12 cellular contexts compared by ENCODE assay signal in genomic region chr19:2540251-2540645, GRCh38.
A peak's percentile ranks its signal among the peaks of the same experiment; 100 is the strongest.
DNase-seq lines count a peak whose midpoint lies in the region; ATAC-seq, FAIRE-seq and TF ChIP-seq lines count a peak whose summit lies in the region.
"Had no signal": no experiment of that assay in that cellular context is flagged by ENCODE, and none has a peak within 500 bp of the region (broad histone marks: within the 10 kb centered on the region; RNA-seq: fewer than 3 reads in every experiment).

No MANE protein-coding gene starts in this region.

- H3K27ac ChIP-seq in astrocyte (ENCODE audit: low read depth, low read length) (peak overlapping the region; percentile 95), kidney (ENCODE audit: low read depth in 2 of 2, low read length in 2 of 2) (peak overlapping the region; percentile 76 to 92)

- DNase-seq in astrocyte (ENCODE audit: low read depth), result no peak
- no peak for DNase-seq in kidney
- DNase-seq in NCI-H748 treated with DMSO at 0.1 percent for 48 hours (lab: John Stamatoyannopoulos, UW), result no peak
- no peak for DNase-seq in ecto neural progenitor cell (ENCODE audit: low spot score)
- DNase-seq: activated CD4-positive, alpha-beta memory T cell treated with anti-CD3 and anti-CD28 coated beads, Interleukin-2, amount 10 ng/mL, durations not matched to agents 7 days and 5 days; NCI-H1436; stimulated activated CD4-positive, alpha-beta T cell treated with anti-CD3 and anti-CD28 coated beads, Interleukin-4, amount 100 ng/mL, for 4 hours had no signal

- no peaks in the 10 kb centered on the region for H4K20me1 ChIP-seq in astrocyte (ENCODE audit: insufficient read depth, low read length)

- H3K27ac Mint-ChIP-seq in astrocyte (ENCODE audit: unreplicated experiment), result peak overlapping the region; percentile 98
- H3K27ac Mint-ChIP-seq: activated CD4-positive, alpha-beta memory T cell treated with anti-CD3 and anti-CD28 coated beads, Interleukin-2, amount 10 ng/mL, durations not matched to agents 7 days and 5 days had no signal

- FAIRE-seq in astrocyte (lab: Jason Lieb, UNC) (no peak), kidney (lab: Jason Lieb, UNC) (no peak)
- FAIRE-seq: H54 had no signal

- no peaks in the 10 kb centered on the region for H3K27me3 Mint-ChIP-seq in astrocyte (ENCODE audit: low read depth, unreplicated experiment)
- H3K27me3 Mint-ChIP-seq: activated CD4-positive, alpha-beta memory T cell treated with anti-CD3 and anti-CD28 coated beads, Interleukin-2, amount 10 ng/mL, durations not matched to agents 7 days and 5 days had no signal

- no peak overlapping the region for H3K4me3 Mint-ChIP-seq in astrocyte (ENCODE audit: unreplicated experiment)
- H3K4me3 Mint-ChIP-seq: activated CD4-positive, alpha-beta memory T cell treated with anti-CD3 and anti-CD28 coated beads, Interleukin-2, amount 10 ng/mL, durations not matched to agents 7 days and 5 days had no signal

- ATAC-seq in GM18502 (IDR thresholded peaks at IDR 0.05; ENCODE audit: poor library complexity, unreplicated experiment) (no peak), GM18498 (IDR thresholded peaks at IDR 0.05; ENCODE audit: unreplicated experiment) (no peak)

- H3K9ac ChIP-seq in ES-I3 (ENCODE audit: low read depth, low read length), result peak overlapping the region; percentile 2; the same call in 1 of the 2 replicates
- H3K9ac ChIP-seq in astrocyte (ENCODE audit: low read length), result peak overlapping the region; percentile 75
- H3K9ac ChIP-seq in kidney (ENCODE audit: low read length in 2 of 2), result peak overlapping the region; percentile 31 to 69
- H3K9ac ChIP-seq in skeletal muscle satellite cell (ENCODE audit: low read depth, low read length), result peak overlapping the region; percentile 92

- intact Hi-C loops in kidney (cut with DNase I), result no loop called here

- H3K79me2 ChIP-seq in astrocyte (ENCODE audit: insufficient read depth, low read length), result no peaks in the 10 kb centered on the region

- H3K4me1 ChIP-seq in ES-I3 (ENCODE audit: insufficient read depth, low read length) (peaks cover 10% of the 10 kb centered on the region), astrocyte (ENCODE audit: insufficient read depth, low read length) (peaks cover 51% of the 10 kb centered on the region), kidney (ENCODE audit: control insufficient read depth in 1 of 2, insufficient read depth in 1 of 2, low read depth in 1 of 2, low read length in 2 of 2) (peaks cover 16 to 24% of the 10 kb centered on the region in 2 donors), skeletal muscle satellite cell (ENCODE audit: control insufficient read depth, insufficient read depth, low read length) (peaks cover 55% of the 10 kb centered on the region)

- H3K4me2 ChIP-seq in astrocyte (ENCODE audit: low read length), result peak overlapping the region; percentile 76
- peak overlapping the region; percentile 64 for H3K4me2 ChIP-seq in skeletal muscle satellite cell (ENCODE audit: low read length)

- H3K9me3 Mint-ChIP-seq in astrocyte (ENCODE audit: unreplicated experiment), result peaks cover 5% of the 10 kb centered on the region
- H3K9me3 Mint-ChIP-seq: activated CD4-positive, alpha-beta memory T cell treated with anti-CD3 and anti-CD28 coated beads, Interleukin-2, amount 10 ng/mL, durations not matched to agents 7 days and 5 days had no signal

- no peak overlapping the region for H3K4me3 ChIP-seq in astrocyte (ENCODE audit: insufficient read depth, low read depth, low read length)
- H3K4me3 ChIP-seq in kidney (ENCODE audit: low read length in 2 of 2), result peak overlapping the region in 1 of 2 donors; percentile 6
- peak overlapping the region; percentile 21 for H3K4me3 ChIP-seq in skeletal muscle satellite cell (ENCODE audit: low read length)

- no peak overlapping the region for H2AFZ ChIP-seq in astrocyte (ENCODE audit: low read depth, low read length)

- TF ChIP-seq CTCF in astrocyte (IDR thresholded peaks at IDR 0.05; ENCODE audit: insufficient read depth, low read depth, low read length) (no peak), kidney (IDR thresholded peaks at IDR 0.05; ENCODE audit: borderline replicate concordance, extremely low read depth, insufficient read depth) (no peak)

- H3K36me3 Mint-ChIP-seq in astrocyte (ENCODE audit: low read depth, unreplicated experiment), result peaks cover 2% of the 10 kb centered on the region

- no peaks in the 10 kb centered on the region for H3K27me3 ChIP-seq in astrocyte (ENCODE audit: insufficient read depth, low read length)
- no peaks in the 10 kb centered on the region for H3K27me3 ChIP-seq in skeletal muscle satellite cell (ENCODE audit: control insufficient read depth, insufficient read depth, low read length)

- H3K4me1 Mint-ChIP-seq in astrocyte (ENCODE audit: low read depth, unreplicated experiment), result peaks cover 17% of the 10 kb centered on the region

- no peaks in the 10 kb centered on the region for H3K36me3 ChIP-seq in ES-I3 (ENCODE audit: insufficient read depth, low read length)
- H3K36me3 ChIP-seq in astrocyte (ENCODE audit: insufficient read depth, low read length), result no peaks in the 10 kb centered on the region
- H3K36me3 ChIP-seq in kidney (ENCODE audit: control insufficient read depth in 1 of 2, insufficient read depth in 2 of 2, low read length in 2 of 2), result no peaks in the 10 kb centered on the region
- H3K36me3 ChIP-seq in skeletal muscle satellite cell (ENCODE audit: insufficient read depth, low read length), result no peaks in the 10 kb centered on the region

- H3K9me3 ChIP-seq in ES-I3 (ENCODE audit: control insufficient read depth, insufficient read depth, low read length) (no peaks in the 10 kb centered on the region), astrocyte (ENCODE audit: insufficient read depth, low read depth, low read length) (no peaks in the 10 kb centered on the region), kidney (ENCODE audit: control insufficient read depth in 1 of 2, low read length in 2 of 2) (no peaks in the 10 kb centered on the region), skeletal muscle satellite cell (replicated peaks; ENCODE audit: low read length) (no peaks in the 10 kb centered on the region)

Comparison
In these comparisons a context has a peak if more than half of its experiments do, and no peak if none do; other contexts are left out.
1. H3K9ac ChIP-seq: peak in every context shown above with its lines; median percentile 92 in skeletal muscle satellite cell; 75 in astrocyte; 50 in kidney; 2 in ES-I3.